8 cellular contexts compared by ENCODE assay signal in genomic region chr6:169831450-169832246, GRCh38.
DNase-seq lines count a peak whose midpoint lies in the region; ATAC-seq and TF ChIP-seq lines count a peak whose summit lies in the region.

No MANE protein-coding gene starts in this region.

- H3K36me3 ChIP-seq in gastroesophageal sphincter (no peaks in the 10 kb centered on the region), thoracic aorta (no peaks in the 10 kb centered on the region)

- in situ Hi-C loops in ACHN (cut with HindIII; ENCODE audit: low pct_ligation_motif_present, low pct_unique_long_range_greater_than_20kb, low sequenced_read_pairs), result no loop called here

- H3K4me1 ChIP-seq in gastroesophageal sphincter (peaks cover 0 to 8% (median 0%) of the 10 kb centered on the region in 3 donors), thoracic aorta (ENCODE audit: control insufficient read depth in 1 of 2, low read depth in 2 of 2) (no peaks in the 10 kb centered on the region)

- H3K4me1 Mint-ChIP-seq in osteocyte (ENCODE audit: unreplicated experiment), result peaks cover 3% of the 10 kb centered on the region

- TF ChIP-seq POLR2A in gastroesophageal sphincter (IDR thresholded peaks at IDR 0.05), result no peak

- H3K27me3 ChIP-seq in gastroesophageal sphincter, result peaks cover 23% of the 10 kb centered on the region
- peaks cover 4% of the 10 kb centered on the region for H3K27me3 ChIP-seq in thoracic aorta (replicated peaks; ENCODE audit: insufficient read depth)

- TF ChIP-seq CTCF in gastroesophageal sphincter (IDR thresholded peaks at IDR 0.05) (peak in 3 of 4 experiments; percentile 77 to 93 (median 93)), osteocyte (IDR thresholded peaks at IDR 0.05) (peak; percentile 90), thoracic aorta (IDR thresholded peaks at IDR 0.05) (peak; percentile 87)

- DNase-seq in ACHN (peak; percentile 59), Kasumi-1 (lab: John Stamatoyannopoulos, UW) (peak; percentile 58 to 61), SHP77 (lab: John Stamatoyannopoulos, UW) (peak; percentile 73), osteocyte (ENCODE audit: extremely low spot score, unreplicated experiment) (peak; percentile 91), thoracic aorta (ENCODE audit: low spot score) (no peak)
- DNase-seq in activated naive CD4-positive, alpha-beta T cell (lab: John Stamatoyannopoulos, UW), result peak; percentile 55 to 67 (median 63)

- H3K27me3 Mint-ChIP-seq in osteocyte (ENCODE audit: unreplicated experiment), result peaks cover 51% of the 10 kb centered on the region

- 37 to 50% methylated on average over 12 to 27 of the region's 32 CpGs for WGBS in gastroesophageal sphincter (ENCODE audit: low coverage in 1 of 2), 2 donors

- TF ChIP-seq EP300 in gastroesophageal sphincter (IDR thresholded peaks at IDR 0.05), result no peak

- H3K4me3 ChIP-seq in gastroesophageal sphincter (no peak overlapping the region), thoracic aorta (peak overlapping the region; percentile 4)

- H3K9me3 ChIP-seq in gastroesophageal sphincter, result peaks cover 0 to 4% (median 0%) of the 10 kb centered on the region in 3 donors
- no peaks in the 10 kb centered on the region for H3K9me3 ChIP-seq in thoracic aorta

- ATAC-seq in GM18511 (IDR thresholded peaks at IDR 0.05; ENCODE audit: unreplicated experiment) (peak; percentile 90), gastroesophageal sphincter (peak; percentile 73), thoracic aorta (ENCODE audit: insufficient number of reproducible peaks, low FRiP score, low read depth) (no peak)

- H3K27ac ChIP-seq in gastroesophageal sphincter, result no peak overlapping the region
- H3K27ac ChIP-seq in thoracic aorta, result no peak overlapping the region

- H3K9me3 Mint-ChIP-seq in osteocyte (ENCODE audit: unreplicated experiment), result peaks cover 3% of the 10 kb centered on the region

- no peak overlapping the region for H3K27ac Mint-ChIP-seq in osteocyte (ENCODE audit: unreplicated experiment)

- H3K36me3 Mint-ChIP-seq in osteocyte (ENCODE audit: unreplicated experiment), result no peaks in the 10 kb centered on the region

- no peak overlapping the region for H3K4me3 Mint-ChIP-seq in osteocyte (ENCODE audit: unreplicated experiment)
